8 cellular contexts compared by ENCODE assay signal in genomic region chr3:194691481-194692281, GRCh38. TPM values are rescaled to one million over a fixed set of nuclear protein-coding genes. Genes with fewer than 3 reads are reported as not detected.
DNase-seq lines count a peak whose midpoint lies in the region; ATAC-seq, FAIRE-seq and TF ChIP-seq lines count a peak whose summit lies in the region.

No MANE protein-coding gene starts in this region.

- H3K9me3 ChIP-seq in OCI-LY3 (ENCODE audit: insufficient read depth, low read length) (no peaks in the 10 kb centered on the region), spleen (no peaks in the 10 kb centered on the region), kidney (ENCODE audit: control insufficient read depth in 1 of 2, low read length in 2 of 2) (no peaks in the 10 kb centered on the region)

- H3K4me1 ChIP-seq in OCI-LY3 (ENCODE audit: low read length): peaks cover 46% of the 10 kb centered on the region
- H3K4me1 ChIP-seq in spleen: peaks cover 27 to 97% (median 69%) of the 10 kb centered on the region in 6 donors
- peaks cover 4 to 14% of the 10 kb centered on the region in 2 donors for H3K4me1 ChIP-seq in kidney (ENCODE audit: control insufficient read depth in 1 of 2, insufficient read depth in 1 of 2, low read depth in 1 of 2, low read length in 2 of 2)

- no peaks in the 10 kb centered on the region for H3K79me2 ChIP-seq in OCI-LY3 (ENCODE audit: low read length)

- H3K9ac ChIP-seq in OCI-LY3 (ENCODE audit: low read length) (no peak overlapping the region), kidney (ENCODE audit: low read length in 2 of 2) (no peak overlapping the region)

- no peak for TF ChIP-seq POLR2A in spleen (IDR thresholded peaks at IDR 0.05)

- TF ChIP-seq CTCF in OCI-LY3 (IDR thresholded peaks at IDR 0.05; ENCODE audit: low read depth, low read length): no peak
- no peak for TF ChIP-seq CTCF in spleen (IDR thresholded peaks at IDR 0.05 in 8 of 11, conservative IDR thresholded peaks at IDR 0.05 in 3 of 11)
- TF ChIP-seq CTCF in kidney (IDR thresholded peaks at IDR 0.05; ENCODE audit: borderline replicate concordance, extremely low read depth, insufficient read depth): no peak

- H3K36me3 ChIP-seq in OCI-LY3 (replicated peaks; ENCODE audit: low read depth, low read length): no peaks in the 10 kb centered on the region
- H3K36me3 ChIP-seq in spleen: peaks cover 0 to 14% (median 0%) of the 10 kb centered on the region in 6 donors
- no peaks in the 10 kb centered on the region for H3K36me3 ChIP-seq in kidney (ENCODE audit: control insufficient read depth in 1 of 2, insufficient read depth in 2 of 2, low read length in 2 of 2)

- intact Hi-C loops in spleen (cut with DNase I; ENCODE audit: low total_unique reads): no loop called here
- intact Hi-C loops in kidney (cut with DNase I): no loop called here

- peak; percentile 53 for ATAC-seq in HG03060 (IDR thresholded peaks at IDR 0.05; ENCODE audit: low read depth, unreplicated experiment)

- no peaks in the 10 kb centered on the region for H4K20me1 ChIP-seq in OCI-LY3 (ENCODE audit: insufficient read depth, low read length)

- WGBS in spleen, 5 donors: 72 to 78% (median 73%) methylated on average over 15 of the region's 15 CpGs

- peak overlapping the region; percentile 36 for H3K4me2 ChIP-seq in OCI-LY3 (ENCODE audit: low read length)

- H3K27me3 ChIP-seq in OCI-LY3 (ENCODE audit: low read depth, low read length): peaks cover 1% of the 10 kb centered on the region; the same call in 1 of the 2 replicates
- H3K27me3 ChIP-seq in spleen (replicated peaks in 1 of 7): peaks cover 0 to 9% (median 0%) of the 10 kb centered on the region in 7 donors

- H3K4me3 ChIP-seq in OCI-LY3 (ENCODE audit: low read length): peak overlapping the region; percentile 5
- H3K4me3 ChIP-seq in spleen: peak overlapping the region in 1 of 8 donors; percentile 8
- H3K4me3 ChIP-seq in kidney (ENCODE audit: low read length in 2 of 2): no peak overlapping the region

- FAIRE-seq in kidney (lab: Jason Lieb, UNC): no peak

- H2AFZ ChIP-seq in OCI-LY3 (ENCODE audit: low read depth, low read length): no peak overlapping the region

- DNase-seq in GM19238 (ENCODE audit: insufficient read length, low spot score) (peak; percentile 73), spleen (peak; percentile 83), NCI-H2029 (lab: John Stamatoyannopoulos, UW) (no peak), NOMO-1 treated with DMSO at 0.1 percent for 48 hours (lab: John Stamatoyannopoulos, UW; ENCODE audit: unreplicated experiment) (no peak), A172 (ENCODE audit: low spot score) (no peak), kidney (no peak)

- peak overlapping the region; percentile 64 for H3K27ac ChIP-seq in OCI-LY3 (ENCODE audit: low read length)
- H3K27ac ChIP-seq in spleen: peak overlapping the region in 7 of 8 donors; percentile 2 to 96 (median 71)
- no peak overlapping the region for H3K27ac ChIP-seq in kidney (ENCODE audit: low read depth in 2 of 2, low read length in 2 of 2)

RNA-seq across cellular contexts. Expression of gene FAM43A, which starts 6.0 kb away (rescaled TPM):
- total RNA-seq in spleen (100 to 1,000 TPM in 1 of 7 donors, 10 to 100 TPM in 6; 51.8 to 102 (median 74.0) TPM), kidney (11.4 TPM)
- polyA plus RNA-seq in spleen (10 to 100 TPM; 16.9 to 62.8 (median 18.6) TPM), kidney (ENCODE audit: insufficient read depth, low read depth, low replicate concordance) (5.0 TPM)
- total RNA-seq in A172 (2014; rRNA removed; shearing (Covaris generic)): 8.2 and 10.4 TPM in 2 replicates

RNA-seq across cellular contexts. Expression of gene LSG1, which starts 19.7 kb away (rescaled TPM):
- total RNA-seq in spleen (10 to 100 TPM; 33.1 to 58.0 (median 44.1) TPM), kidney (33.3 TPM)
- polyA plus RNA-seq in spleen (10 to 100 TPM; 10.8 to 26.3 (median 15.6) TPM), kidney (ENCODE audit: insufficient read depth, low read depth, low replicate concordance) (14.8 TPM)
- total RNA-seq in A172 (2014; rRNA removed; shearing (Covaris generic)): 55.1 and 72.7 TPM in 2 replicates

RNA-seq across cellular contexts. Expression of gene TMEM44, which starts 58.5 kb away (rescaled TPM):
- 10 to 100 TPM; 11.5 to 30.3 (median 21.7) TPM for total RNA-seq in spleen
- polyA plus RNA-seq in spleen: 10 to 100 TPM in 2 of 3 donors, 1 to 10 TPM in 1; 5.5 to 23.3 (median 22.4) TPM
- total RNA-seq in A172 (2014; rRNA removed; shearing (Covaris generic)): 14.2 and 15.4 TPM in 2 replicates
- total RNA-seq in kidney: 15.7 TPM
- 7.0 TPM for polyA plus RNA-seq in kidney (ENCODE audit: insufficient read depth, low read depth, low replicate concordance)

Comparison
In these comparisons a context has a peak if more than half of its experiments do, and no peak if none do; other contexts are left out.
1. DNase-seq: peak in GM19238 (single experiment) and spleen (single experiment); none in NCI-H2029 (single experiment), NOMO-1 treated with DMSO at 0.1 percent for 48 hours (single experiment), A172 (single experiment) and kidney (single experiment).
2. H3K27ac ChIP-seq: peak in OCI-LY3 (single experiment) and spleen (7 of 8); none in kidney (0 of 2).